Comparison of ENCODE assay signal across 1 cellular context in the genomic region with DNA sequence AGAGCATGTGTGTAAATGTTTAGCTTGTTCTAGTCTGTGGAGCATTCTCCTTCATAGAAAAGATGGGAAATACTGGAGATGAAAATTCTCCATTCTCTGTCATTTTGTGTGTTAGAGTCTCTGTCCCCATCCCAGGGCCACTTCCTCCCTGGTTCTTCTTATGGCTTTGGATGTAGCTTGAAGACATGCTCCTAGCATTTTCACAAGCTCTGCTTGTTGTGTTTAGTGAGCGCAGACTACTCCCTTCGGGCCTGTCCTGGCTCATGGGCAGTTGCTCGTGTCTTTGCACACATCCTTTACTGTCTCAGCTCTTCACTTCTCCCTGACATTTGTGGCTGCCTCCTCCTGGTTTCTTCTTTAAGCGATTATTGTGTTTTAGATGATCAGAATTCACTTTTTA.
TF ChIP-seq lines count a peak whose summit lies in the region.

No MANE protein-coding gene starts in this region.

TF ChIP-seq in K562, 482 proteins besides CTCF, POLR2A, EP300 and RAD21:
- TF ChIP-seq PHB (CRISPR knock-in tag; IDR thresholded peaks at IDR 0.05) (no peak), BACH1 (tag; IDR thresholded peaks at IDR 0.05) (0 out of 2 replicates have a peak, but pooled peaks have one; percentile 54), SPI1 (IDR thresholded peaks at IDR 0.05; ENCODE audit: borderline replicate concordance, low read depth, low read length) (peak; percentile 56; the same call in 1 of the 2 replicates)
TF ChIP-seq in K562: peak in this region for 2.
